ENCODE assay signal across 8 cellular contexts in the genomic region with DNA sequence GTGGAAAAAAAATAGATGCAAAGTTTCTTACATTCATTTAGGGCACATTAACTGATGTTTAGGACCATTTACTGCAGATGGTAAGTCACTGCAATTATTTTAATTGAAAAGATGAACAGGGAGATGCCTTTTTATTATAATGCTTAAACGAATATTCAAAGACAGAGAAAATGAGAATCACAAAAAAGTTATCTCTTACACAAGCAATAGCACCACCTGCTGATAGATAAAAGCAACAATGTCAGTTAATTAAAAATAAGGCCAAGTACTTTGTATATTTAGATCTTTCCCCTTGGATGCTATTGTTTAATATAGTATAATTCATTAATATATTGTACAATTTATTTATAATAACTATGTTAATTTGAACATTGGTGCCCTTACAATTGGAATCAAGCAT. TPM values are rescaled to one million over a fixed set of nuclear protein-coding genes. Genes with fewer than 3 reads are reported as not detected.
DNase-seq lines count a peak whose midpoint lies in the region; ATAC-seq and TF ChIP-seq lines count a peak whose summit lies in the region.

No MANE protein-coding gene starts in this region.

- ATAC-seq in HG03378 (IDR thresholded peaks at IDR 0.05; ENCODE audit: unreplicated experiment) (no peak), HG02610 (IDR thresholded peaks at IDR 0.05; ENCODE audit: unreplicated experiment) (no peak)

- no peak overlapping the region for H3K4me3 Mint-ChIP-seq in brain
- H3K4me3 Mint-ChIP-seq in neural crest cell: no peak overlapping the region

- H3K4me1 Mint-ChIP-seq in brain (no peaks in the 10 kb centered on the region), neural crest cell (peaks cover 10% of the 10 kb centered on the region)

- H3K36me3 Mint-ChIP-seq in brain (peaks cover 27% of the 10 kb centered on the region), neural crest cell (ENCODE audit: low read depth) (peaks cover 9% of the 10 kb centered on the region)

- no peaks in the 10 kb centered on the region for H3K27me3 Mint-ChIP-seq in brain
- H3K27me3 Mint-ChIP-seq in neural crest cell (ENCODE audit: low read depth): no peaks in the 10 kb centered on the region

- H3K9me3 Mint-ChIP-seq in brain: peaks cover under 1 to 8% (median 5%) of the 10 kb centered on the region in 5 experiments
- no peaks in the 10 kb centered on the region for H3K9me3 Mint-ChIP-seq in neural crest cell

- H3K27ac Mint-ChIP-seq in brain (peak overlapping the region in 2 of 5 experiments; percentile 33 to 46), neural crest cell (ENCODE audit: unreplicated experiment) (no peak overlapping the region)

- DNase-seq in GM10266 (ENCODE audit: extremely low spot score) (no peak), NCI-H146 treated with DMSO at 0.1 percent for 48 hours (lab: John Stamatoyannopoulos, UW; ENCODE audit: unreplicated experiment) (peak; percentile 59), neural crest cell (ENCODE audit: low read depth, low spot score) (no peak)
- DNase-seq in stimulated activated CD8-positive, alpha-beta memory T cell treated with anti-CD3 and anti-CD28 coated beads, Interleukin-4, amount 100 ng/mL, for 48 hours: no peak
- no peak for DNase-seq in activated CD4-positive, alpha-beta T cell treated with anti-CD3 and anti-CD28 coated beads, Interleukin-2, amount 50 U/mL, for 48 hours

- peak; percentile 40 for TF ChIP-seq CTCF in GM10266 (IDR thresholded peaks at IDR 0.05; ENCODE audit: control insufficient read depth, insufficient read depth, low read depth, missing control alignments)
- TF ChIP-seq CTCF in brain (conservative IDR thresholded peaks at IDR 0.05): peak; percentile 67 to 70
- peak; percentile 64 for TF ChIP-seq CTCF in neural crest cell (conservative IDR thresholded peaks at IDR 0.05)

RNA-seq across cellular contexts. Expression of a gene that starts 55.9 kb away (rescaled TPM):
- 4.5 TPM for polyA plus RNA-seq in brain (ENCODE audit: insufficient read depth, low read depth, low replicate concordance)
- 38.4 and 45.7 TPM in 2 replicates for total RNA-seq in neural crest cell

RNA-seq across cellular contexts. Expression of a gene that starts 56.3 kb away (rescaled TPM):
- polyA plus RNA-seq in brain (ENCODE audit: insufficient read depth, low read depth, low replicate concordance): 16.0 TPM
- 175 and 180 TPM in 2 replicates for total RNA-seq in neural crest cell
